In the genomic region with DNA sequence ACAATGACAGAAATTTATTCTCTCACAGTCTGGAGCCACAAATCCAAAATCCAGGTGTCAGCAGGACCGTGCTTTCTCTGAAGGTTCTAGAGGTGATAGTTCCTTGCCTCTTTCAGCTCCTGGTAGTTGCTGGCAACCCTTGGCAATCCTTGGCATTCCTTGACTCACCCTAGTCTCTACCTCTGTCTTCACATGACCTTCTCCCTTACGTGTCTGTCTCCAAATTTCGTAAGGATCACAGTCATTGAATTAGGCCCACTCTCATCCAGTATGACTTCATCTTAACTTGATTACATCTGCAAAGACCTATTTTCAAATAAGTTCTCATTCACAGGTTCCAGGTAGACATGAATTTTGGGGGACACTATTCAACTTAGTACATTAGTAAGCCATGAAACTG, we compare ENCODE assay signal across 8 cellular contexts.
"Had no signal": no experiment of that assay in that cellular context is flagged by ENCODE, and none has a peak within 500 bp of the region (broad histone marks: within the 10 kb centered on the region; RNA-seq: fewer than 3 reads in every experiment).

No MANE protein-coding gene starts in this region.

- H3K36me3 Mint-ChIP-seq: activated naive CD4-positive, alpha-beta T cell treated with anti-CD3 and anti-CD28 coated beads, Interleukin-2, amount 50 U/mL, for 24 hours; brain; stimulated activated effector memory CD8-positive, alpha-beta T cell treated with anti-CD3 and anti-CD28 coated beads, Interleukin-12 subunit alpha, Interleukin-12 subunit beta, amount 100 ng/mL, for 72 hours had no signal

- H3K36me3 ChIP-seq: gastroesophageal sphincter, transverse colon had no signal

- H3K27ac Mint-ChIP-seq: activated naive CD4-positive, alpha-beta T cell treated with anti-CD3 and anti-CD28 coated beads, Interleukin-2, amount 50 U/mL, for 24 hours; brain; stimulated activated effector memory CD8-positive, alpha-beta T cell treated with anti-CD3 and anti-CD28 coated beads, Interleukin-12 subunit alpha, Interleukin-12 subunit beta, amount 100 ng/mL, for 72 hours had no signal

- H3K9me3 ChIP-seq: gastroesophageal sphincter, transverse colon had no signal

- H3K27me3 ChIP-seq: gastroesophageal sphincter, transverse colon had no signal

- H3K4me3 Mint-ChIP-seq: activated naive CD4-positive, alpha-beta T cell treated with anti-CD3 and anti-CD28 coated beads, Interleukin-2, amount 50 U/mL, for 24 hours; brain; stimulated activated effector memory CD8-positive, alpha-beta T cell treated with anti-CD3 and anti-CD28 coated beads, Interleukin-12 subunit alpha, Interleukin-12 subunit beta, amount 100 ng/mL, for 72 hours; T-helper 1 cell treated with Interleukin-12 subunit alpha and Interleukin-12 subunit beta and Interleukin-4 antibody, amounts not matched to agents 30 μg/mL and 1 μg/mL, for 36 hours had no signal

- H3K9me3 Mint-ChIP-seq: activated naive CD4-positive, alpha-beta T cell treated with anti-CD3 and anti-CD28 coated beads, Interleukin-2, amount 50 U/mL, for 24 hours; stimulated activated effector memory CD8-positive, alpha-beta T cell treated with anti-CD3 and anti-CD28 coated beads, Interleukin-12 subunit alpha, Interleukin-12 subunit beta, amount 100 ng/mL, for 72 hours; T-helper 1 cell treated with Interleukin-12 subunit alpha and Interleukin-12 subunit beta and Interleukin-4 antibody, amounts not matched to agents 30 μg/mL and 1 μg/mL, for 36 hours had no signal

- DNase-seq: activated CD4-positive, alpha-beta T cell treated with anti-CD3 and anti-CD28 coated beads, Interleukin-2, amount 50 U/mL, for 1 hour; small intestine; transverse colon had no signal

- H3K4me3 ChIP-seq: gastroesophageal sphincter, transverse colon had no signal

- ATAC-seq: gastroesophageal sphincter; stimulated activated effector memory CD8-positive, alpha-beta T cell treated with anti-CD3 and anti-CD28 coated beads, Interleukin-12 subunit alpha, Interleukin-12 subunit beta, amount 100 ng/mL, for 72 hours had no signal

- H3K27ac ChIP-seq: gastroesophageal sphincter had no signal
